Comparison of ENCODE assay signal across 1 cellular context in the genomic region with DNA sequence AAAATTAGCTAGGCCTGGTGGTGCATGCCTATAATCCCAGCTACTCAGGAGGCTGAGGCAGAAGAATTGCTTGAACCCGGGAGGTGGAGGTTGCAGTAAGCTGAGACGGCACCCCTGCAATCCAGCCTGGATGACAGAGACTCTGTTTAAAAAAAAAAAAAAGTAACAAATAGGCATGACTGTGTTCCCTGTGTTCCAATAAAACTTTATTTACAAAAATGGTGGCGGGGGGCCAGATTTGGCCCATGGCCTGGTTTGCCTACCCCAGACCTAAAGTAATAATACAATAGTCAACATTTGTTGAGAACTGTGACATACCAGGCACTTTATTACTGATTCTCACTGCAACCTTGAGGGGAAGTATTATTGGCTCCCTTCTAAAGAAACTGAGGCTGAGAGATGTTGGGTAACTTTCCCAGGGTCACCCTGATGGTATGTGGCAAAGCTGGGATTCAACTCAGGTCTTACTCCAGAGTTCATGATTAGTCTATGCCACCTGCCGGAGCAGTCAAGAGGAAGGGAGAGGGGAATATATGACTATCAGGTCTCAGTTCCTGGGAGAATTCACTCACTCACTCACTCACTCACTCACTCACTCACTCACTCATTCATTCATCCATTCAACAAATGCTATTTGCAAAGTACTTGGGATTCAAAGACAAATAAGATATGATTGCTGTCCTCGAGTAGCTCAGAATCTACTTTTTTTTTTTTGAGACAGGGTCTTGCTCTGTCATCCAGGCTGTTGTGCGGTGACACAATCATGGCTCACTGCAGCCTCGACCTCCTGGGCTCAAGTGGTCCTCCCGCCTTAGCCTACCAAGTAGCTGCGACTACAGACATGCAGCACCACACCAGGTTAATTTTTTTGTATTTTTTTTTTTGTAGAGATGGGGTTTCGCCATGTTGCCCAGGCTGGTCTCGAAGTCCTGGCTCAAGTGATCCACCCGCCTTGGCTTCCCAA.
TF ChIP-seq lines count a peak whose summit lies in the region.

No MANE protein-coding gene starts in this region.

TF ChIP-seq in K562, 482 proteins besides CTCF, POLR2A, EP300 and RAD21:
- TF ChIP-seq ZBTB40 (IDR thresholded peaks at IDR 0.05) (peak; percentile 96), ZBTB40 (CRISPR knock-in tag; IDR thresholded peaks at IDR 0.05) (peak; percentile 87), ZNF24 (IDR thresholded peaks at IDR 0.05) (peak; percentile 74; the same call in 1 of the 2 replicates), NFIC (IDR thresholded peaks at IDR 0.05) (peak; percentile 55; the same call in 1 of the 2 replicates), ILF3 (IDR thresholded peaks at IDR 0.05; ENCODE audit: borderline replicate concordance) (no peak), DACH1 (IDR thresholded peaks at IDR 0.05; ENCODE audit: partially characterized antibody) (no peak), ZNF384 (IDR thresholded peaks at IDR 0.05; ENCODE audit: low read depth, low read length) (peak; percentile 59; the same call in 1 of the 2 replicates)
- TF ChIP-seq, protein P1, sequence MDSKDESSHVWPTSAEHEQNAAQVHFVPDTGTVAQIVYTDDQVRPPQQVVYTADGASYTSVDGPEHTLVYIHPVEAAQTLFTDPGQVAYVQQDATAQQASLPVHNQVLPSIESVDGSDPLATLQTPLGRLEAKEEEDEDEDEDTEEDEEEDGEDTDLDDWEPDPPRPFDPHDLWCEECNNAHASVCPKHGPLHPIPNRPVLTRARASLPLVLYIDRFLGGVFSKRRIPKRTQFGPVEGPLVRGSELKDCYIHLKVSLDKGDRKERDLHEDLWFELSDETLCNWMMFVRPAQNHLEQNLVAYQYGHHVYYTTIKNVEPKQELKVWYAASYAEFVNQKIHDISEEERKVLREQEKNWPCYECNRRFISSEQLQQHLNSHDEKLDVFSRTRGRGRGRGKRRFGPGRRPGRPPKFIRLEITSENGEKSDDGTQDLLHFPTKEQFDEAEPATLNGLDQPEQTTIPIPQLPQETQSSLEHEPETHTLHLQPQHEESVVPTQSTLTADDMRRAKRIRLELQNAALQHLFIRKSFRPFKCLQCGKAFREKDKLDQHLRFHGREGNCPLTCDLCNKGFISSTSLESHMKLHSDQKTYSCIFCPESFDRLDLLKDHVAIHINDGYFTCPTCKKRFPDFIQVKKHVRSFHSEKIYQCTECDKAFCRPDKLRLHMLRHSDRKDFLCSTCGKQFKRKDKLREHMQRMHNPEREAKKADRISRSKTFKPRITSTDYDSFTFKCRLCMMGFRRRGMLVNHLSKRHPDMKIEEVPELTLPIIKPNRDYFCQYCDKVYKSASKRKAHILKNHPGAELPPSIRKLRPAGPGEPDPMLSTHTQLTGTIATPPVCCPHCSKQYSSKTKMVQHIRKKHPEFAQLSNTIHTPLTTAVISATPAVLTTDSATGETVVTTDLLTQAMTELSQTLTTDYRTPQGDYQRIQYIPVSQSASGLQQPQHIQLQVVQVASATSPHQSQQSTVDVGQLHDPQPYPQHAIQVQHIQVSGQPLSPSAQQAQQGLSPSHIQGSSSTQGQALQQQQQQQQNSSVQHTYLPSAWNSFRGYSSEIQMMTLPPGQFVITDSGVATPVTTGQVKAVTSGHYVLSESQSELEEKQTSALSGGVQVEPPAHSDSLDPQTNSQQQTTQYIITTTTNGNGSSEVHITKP (IDR thresholded peaks at IDR 0.05; ENCODE audit: partially characterized antibody): no peak
